In genomic region chr6:69791065-69791471, GRCh38 we compare ENCODE assay signal across 8 cellular contexts. TPM values are rescaled to one million over a fixed set of nuclear protein-coding genes. Genes with fewer than 3 reads are reported as not detected.
DNase-seq lines count a peak whose midpoint lies in the region; ATAC-seq lines count a peak whose summit lies in the region.

No MANE protein-coding gene starts in this region.

- H3K4me3 ChIP-seq in ectodermal cell (ENCODE audit: insufficient read depth, low read depth, low read length) = no peak overlapping the region

- ATAC-seq in GM19438 (IDR thresholded peaks at IDR 0.05; ENCODE audit: low read depth, unreplicated experiment) (peak; percentile 61), HG03108 (IDR thresholded peaks at IDR 0.05; ENCODE audit: unreplicated experiment) (peak; percentile 36)
- ATAC-seq in stimulated activated naive CD8-positive, alpha-beta T cell treated with anti-CD3 and anti-CD28 coated beads, Interleukin-15, Interleukin-2, amounts not matched to agents 100 U/mL and 50 U/mL, for 24 hours = no peak

- no peaks in the 10 kb centered on the region for H3K9me3 ChIP-seq in ectodermal cell (ENCODE audit: control insufficient read depth, low read length)

- H3K27ac ChIP-seq in ectodermal cell (ENCODE audit: insufficient read depth, low read depth, low read length, poor library complexity, severe bottlenecking) = peak overlapping the region; percentile 20

- WGBS in ectodermal cell, 2 experiments = 71 to 73% methylated on average over 2 of the region's 2 CpGs

- DNase-seq in renal cortical epithelial cell (ENCODE audit: low read depth) = peak; percentile 88
- DNase-seq in retina = no peak
- no peak for DNase-seq in stimulated activated naive CD8-positive, alpha-beta T cell treated with anti-CD3 and anti-CD28 coated beads, Interleukin-15, Interleukin-2, amounts not matched to agents 100 U/mL and 50 U/mL, for 24 hours
- DNase-seq in HUDEP-2 (lab: John Stamatoyannopoulos, UW; ENCODE audit: unreplicated experiment in 76 of 76) = no peak
- DNase-seq in dedifferentiated amniotic fluid mesenchymal stem cell (ENCODE audit: extremely low spot score) = no peak

- H3K27me3 ChIP-seq in ectodermal cell (ENCODE audit: control insufficient read depth, insufficient read depth, low read length, poor library complexity, severe bottlenecking) = no peaks in the 10 kb centered on the region

- no peaks in the 10 kb centered on the region for H3K36me3 ChIP-seq in ectodermal cell (ENCODE audit: control insufficient read depth, insufficient read depth, low read length)

- H3K4me1 ChIP-seq in ectodermal cell (ENCODE audit: control insufficient read depth, insufficient read depth, low read length) = peaks cover 15% of the 10 kb centered on the region

RNA-seq across cellular contexts. Expression of gene LMBRD1, which starts 5.7 kb away (rescaled TPM):
- 23.5 TPM for polyA plus RNA-seq in ectodermal cell (2013, experiment 1 of 4)
- polyA plus RNA-seq in ectodermal cell (2013, experiment 2 of 4) = 23.8 TPM
- 21.4 TPM for polyA plus RNA-seq in ectodermal cell (2013, experiment 3 of 4)
- 25.6 TPM for polyA plus RNA-seq in ectodermal cell (2013, experiment 4 of 4)
- 49.8 and 106 TPM in 2 replicates for total RNA-seq in renal cortical epithelial cell
